9 cellular contexts compared by ENCODE assay signal in genomic region chr17:50949128-50950001, GRCh38.
DNase-seq lines count a peak whose midpoint lies in the region; ATAC-seq and TF ChIP-seq lines count a peak whose summit lies in the region.
"Had no signal": no experiment of that assay in that cellular context is flagged by ENCODE, and none has a peak within 500 bp of the region (broad histone marks: within the 10 kb centered on the region; RNA-seq: fewer than 3 reads in every experiment).

No MANE protein-coding gene starts in this region.

- peak overlapping the region; percentile 100 for H3K27ac ChIP-seq in C4-2B
- peak overlapping the region; percentile 87 for H3K27ac ChIP-seq in Panc1 (ENCODE audit: low read length)
- H3K27ac ChIP-seq in foreskin keratinocyte, result peak overlapping the region; percentile 84
- H3K27ac ChIP-seq in parathyroid adenoma, result peak overlapping the region; percentile 98

- H3K4me1 ChIP-seq in Panc1 (ENCODE audit: control insufficient read depth, insufficient read depth, low read length), result peaks cover 62% of the 10 kb centered on the region
- H3K4me1 ChIP-seq in foreskin keratinocyte, result peaks cover 18% of the 10 kb centered on the region
- peaks cover 64% of the 10 kb centered on the region for H3K4me1 ChIP-seq in parathyroid adenoma

- POLR2A ChIA-PET in Panc1 (lab: Charles Lee), result interaction anchor here (0.6 to 3.2 kb wide), 3 partner anchors 83 to 189 kb away, joined by 9 to 30 read pairs (median 16); partner anchors contain the start of gene TOB1

- peak overlapping the region; percentile 68 for H2AFZ ChIP-seq in parathyroid adenoma

- TF ChIP-seq CTCF in C4-2B (conservative IDR thresholded peaks at IDR 0.05) (no peak), Panc1 (IDR thresholded peaks at IDR 0.05) (no peak), foreskin keratinocyte (conservative IDR thresholded peaks at IDR 0.05) (no peak), parathyroid adenoma (IDR thresholded peaks at IDR 0.05) (no peak)

- in situ Hi-C loops in Panc1 (cut with HindIII; ENCODE audit: low pct_unique_long_range_greater_than_20kb, low sequenced_read_pairs), result no loop called here

- BruUV-seq in Panc1 (replicated peaks; lab: Mats Ljungman, UMichigan), result no TSS peak

- H3K4me2 ChIP-seq in parathyroid adenoma (ENCODE audit: low read length), result peak overlapping the region; percentile 50

- no peaks in the 10 kb centered on the region for H3K27me3 ChIP-seq in Panc1 (ENCODE audit: control insufficient read depth, insufficient read depth, low read length)
- no peaks in the 10 kb centered on the region for H3K27me3 ChIP-seq in foreskin keratinocyte
- no peaks in the 10 kb centered on the region for H3K27me3 ChIP-seq in parathyroid adenoma (ENCODE audit: control insufficient read depth, insufficient read depth, low read length)

- ATAC-seq in Panc1, result peak; percentile 31
- ATAC-seq in foreskin keratinocyte, result no peak
- no peak for ATAC-seq in HG03097 (IDR thresholded peaks at IDR 0.05; ENCODE audit: low FRiP score, unreplicated experiment)
- no peak for ATAC-seq in HG02870 (IDR thresholded peaks at IDR 0.05; ENCODE audit: unreplicated experiment)

- H3K9me3 ChIP-seq in Panc1 (ENCODE audit: control insufficient read depth, insufficient read depth, low read depth, low read length), result no peaks in the 10 kb centered on the region
- no peaks in the 10 kb centered on the region for H3K9me3 ChIP-seq in parathyroid adenoma (ENCODE audit: control insufficient read depth, low read length)

- DNase-seq in Panc1 (ENCODE audit: low read depth, low spot score) (no peak), foreskin keratinocyte (peak in 1 of 2 donors; percentile 28), retina (no peak), iPS-NIHi7 (ENCODE audit: extremely low spot score) (no peak)
- DNase-seq: amniotic stem cell had no signal

- H3K36me3 ChIP-seq in Panc1 (ENCODE audit: control insufficient read depth, insufficient read depth, low read length) (no peaks in the 10 kb centered on the region), parathyroid adenoma (ENCODE audit: control insufficient read depth, insufficient read depth, low read length) (no peaks in the 10 kb centered on the region)

- H3K9ac ChIP-seq in parathyroid adenoma, result no peak overlapping the region

- H3K79me2 ChIP-seq in parathyroid adenoma, result peaks cover 7% of the 10 kb centered on the region

- CTCF ChIA-PET in Panc1 (lab: Charles Lee), result interaction anchor here (0.6 to 3.6 kb wide), 8 partner anchors 58 to 471 kb away, joined by 3 to 33 read pairs (median 6); no protein-coding TSS in a partner anchor

- intact Hi-C loops in Panc1 (cut with micrococcal nuclease; ENCODE audit: unreplicated experiment), result loop anchor here (1.0 to 5.0 kb wide), 3 partner anchors 86 to 167 kb away; no protein-coding TSS in a partner anchor

- H3K4me3 ChIP-seq in Panc1 (ENCODE audit: low read depth in 2 of 2, low read length in 2 of 2) (no peak overlapping the region), parathyroid adenoma (ENCODE audit: low read depth, low read length) (no peak overlapping the region)
